Comparison of ENCODE assay signal across 17 cellular contexts in the genomic region with DNA sequence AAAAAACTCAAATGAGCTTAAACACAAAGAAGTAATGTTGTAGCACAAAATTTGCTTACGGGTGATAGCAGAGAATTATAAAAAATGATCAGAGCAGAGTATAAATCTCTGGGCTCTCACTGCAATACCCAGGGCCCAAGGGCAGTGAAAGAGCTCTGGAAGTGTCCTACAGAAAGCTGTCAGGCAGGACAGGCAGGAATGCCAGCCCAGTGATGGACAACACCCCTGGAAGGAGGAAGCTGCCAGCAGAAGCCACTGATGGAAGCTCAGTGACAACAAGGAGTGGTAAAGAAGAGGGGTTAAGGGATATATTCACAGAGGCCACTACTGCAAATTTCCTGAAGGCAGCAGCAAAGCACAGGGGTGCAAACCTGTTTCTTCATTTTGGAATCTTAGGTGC.
DNase-seq lines count a peak whose midpoint lies in the region; ATAC-seq and TF ChIP-seq lines count a peak whose summit lies in the region.
"Had no signal": no experiment of that assay in that cellular context is flagged by ENCODE, and none has a peak within 500 bp of the region (broad histone marks: within the 10 kb centered on the region; RNA-seq: fewer than 3 reads in every experiment).

No MANE protein-coding gene starts in this region.

- TF ChIP-seq CTCF in LNCaP clone FGC (IDR thresholded peaks at IDR 0.05; ENCODE audit: control insufficient read depth, extremely low read depth, insufficient read depth), result no peak
- TF ChIP-seq CTCF in mucosa of descending colon (IDR thresholded peaks at IDR 0.05), result no peak
- TF ChIP-seq CTCF in type B pancreatic cell (conservative IDR thresholded peaks at IDR 0.05), result no peak

- DNase-seq in NCI-H510A treated with DMSO at 0.1 percent for 48 hours (lab: John Stamatoyannopoulos, UW), result peak; percentile 11
- DNase-seq in NCI-H510A (lab: John Stamatoyannopoulos, UW), result no peak
- peak; percentile 13 for DNase-seq in LNCaP clone FGC (ENCODE audit: low read depth)
- DNase-seq in mucosa of descending colon, result no peak
- no peak for DNase-seq in type B pancreatic cell (ENCODE audit: extremely low spot score, unreplicated experiment)
- no peak for DNase-seq in stimulated activated naive CD4-positive, alpha-beta T cell (lab: John Stamatoyannopoulos, UW)
- DNase-seq in NCI-H69 (lab: John Stamatoyannopoulos, UW), result no peak
- DNase-seq: 8988T; CD4-positive, alpha-beta memory T cell; DMS153; DND-41; EL; HCEC 1CT; IMR-90 had no signal

- H3K4me3 ChIP-seq in LNCaP clone FGC (ENCODE audit: low read depth, low read length), result no peak overlapping the region
- H3K4me3 ChIP-seq in mucosa of descending colon, result no peak overlapping the region
- H3K4me3 ChIP-seq: BLaER1, GM23338 had no signal

- intact Hi-C loops in mucosa of descending colon (cut with DNase I, micrococcal nuclease), result no loop called here

- no peaks in the 10 kb centered on the region for H3K4me1 Mint-ChIP-seq in type B pancreatic cell (ENCODE audit: unreplicated experiment)
- H3K4me1 Mint-ChIP-seq: CD14-positive monocyte; CD4-positive, alpha-beta memory T cell; GM23338 had no signal

- H3K36me3 ChIP-seq in mucosa of descending colon (ENCODE audit: low read depth), result no peaks in the 10 kb centered on the region
- H3K36me3 ChIP-seq: BLaER1 had no signal

- peak overlapping the region; percentile 47 for H3K4me3 Mint-ChIP-seq in type B pancreatic cell
- H3K4me3 Mint-ChIP-seq: CD14-positive monocyte; CD4-positive, alpha-beta memory T cell; GM23338 had no signal

- H3K9me3 ChIP-seq in mucosa of descending colon, result no peaks in the 10 kb centered on the region
- H3K9me3 ChIP-seq: BLaER1 had no signal

- H3K27ac Mint-ChIP-seq in type B pancreatic cell, result no peak overlapping the region
- H3K27ac Mint-ChIP-seq: CD14-positive monocyte; CD4-positive, alpha-beta memory T cell; GM23338 had no signal

- peaks cover 11% of the 10 kb centered on the region for H3K27me3 Mint-ChIP-seq in type B pancreatic cell
- H3K27me3 Mint-ChIP-seq: CD4-positive, alpha-beta memory T cell had no signal

- H3K4me1 ChIP-seq in mucosa of descending colon (ENCODE audit: low read depth), result no peaks in the 10 kb centered on the region
- H3K4me1 ChIP-seq: BLaER1 had no signal

- ATAC-seq in mucosa of descending colon, result peak; percentile 10
- ATAC-seq: GM23338 had no signal

- H3K9me3 Mint-ChIP-seq in type B pancreatic cell, result no peaks in the 10 kb centered on the region
- H3K9me3 Mint-ChIP-seq: GM23338 had no signal

- H3K36me3 Mint-ChIP-seq in type B pancreatic cell, result no peaks in the 10 kb centered on the region
- H3K36me3 Mint-ChIP-seq: CD14-positive monocyte; CD4-positive, alpha-beta memory T cell had no signal

Comparison
In these comparisons a context has a peak if more than half of its experiments do, and no peak if none do; other contexts are left out.
1. DNase-seq: peak in NCI-H510A treated with DMSO at 0.1 percent for 48 hours (single experiment) and LNCaP clone FGC (single experiment); none in NCI-H510A (single experiment), mucosa of descending colon (0 of 3), type B pancreatic cell (single experiment), stimulated activated naive CD4-positive, alpha-beta T cell (0 of 6) and NCI-H69 (single experiment).